13 cellular contexts compared by ENCODE assay signal in genomic region chr2:157466764-157467163, GRCh38. TPM values are rescaled to one million over a fixed set of nuclear protein-coding genes. Genes with fewer than 3 reads are reported as not detected.
DNase-seq lines count a peak whose midpoint lies in the region; ATAC-seq and TF ChIP-seq lines count a peak whose summit lies in the region.
"Had no signal": no experiment of that assay in that cellular context is flagged by ENCODE, and none has a peak within 500 bp of the region (broad histone marks: within the 10 kb centered on the region; RNA-seq: fewer than 3 reads in every experiment).

No MANE protein-coding gene starts in this region.

- H3K27me3 Mint-ChIP-seq in activated naive CD4-positive, alpha-beta T cell treated with anti-CD3 and anti-CD28 coated beads for 36 hours (ENCODE audit: low read depth), result no peaks in the 10 kb centered on the region

- DNase-seq in CD1c-positive myeloid dendritic cell (ENCODE audit: extremely low spot score), result peak; percentile 57
- peak; percentile 77 for DNase-seq in activated naive CD4-positive, alpha-beta T cell treated with anti-CD3 and anti-CD28 coated beads for 36 hours
- no peak for DNase-seq in inferior parietal cortex (ENCODE audit: extremely low spot score)
- no peak for DNase-seq in OCI-M2 (lab: John Stamatoyannopoulos, UW; ENCODE audit: unreplicated experiment)
- DNase-seq in DMS153 treated with DMSO at 0.1 percent for 48 hours (lab: John Stamatoyannopoulos, UW; ENCODE audit: unreplicated experiment), result no peak
- DNase-seq: GDM1, NCI-H1048, NCI-H69, sigmoid colon had no signal

- CTCF ChIA-PET in activated naive CD4-positive, alpha-beta T cell treated with anti-CD3 and anti-CD28 coated beads for 36 hours (lab: Charles Lee), result interaction anchor here (0.7 to 2.5 kb wide), 16 partner anchors 11 to 165 kb away, joined by 3 to 10 read pairs (median 4); no protein-coding TSS in a partner anchor

- H3K27me3 ChIP-seq in KMS-11 (ENCODE audit: insufficient read depth, low read depth), result no peaks in the 10 kb centered on the region
- H3K27me3 ChIP-seq: BLaER1, sigmoid colon had no signal

- no peaks in the 10 kb centered on the region for H3K9me3 Mint-ChIP-seq in activated naive CD4-positive, alpha-beta T cell treated with anti-CD3 and anti-CD28 coated beads for 36 hours

- H3K4me2 ChIP-seq in KMS-11, result no peak overlapping the region
- H3K4me2 ChIP-seq: BLaER1 had no signal

- peaks cover 60% of the 10 kb centered on the region for H3K4me1 ChIP-seq in KMS-11 (ENCODE audit: low read depth, poor library complexity, severe bottlenecking)
- H3K4me1 ChIP-seq: sigmoid colon had no signal

- no peaks in the 10 kb centered on the region for H3K36me3 ChIP-seq in KMS-11 (ENCODE audit: insufficient read depth)
- H3K36me3 ChIP-seq: BLaER1, sigmoid colon had no signal

- H3K9ac ChIP-seq in KMS-11, result no peak overlapping the region
- H3K9ac ChIP-seq: BLaER1 had no signal

- peak overlapping the region; percentile 96; the same call in 1 of the 2 replicates for H3K27ac ChIP-seq in KMS-11
- H3K27ac ChIP-seq: BLaER1, sigmoid colon had no signal

- ATAC-seq in GM18909 (IDR thresholded peaks at IDR 0.05; ENCODE audit: poor library complexity, unreplicated experiment) (peak; percentile 25), HG03565 (IDR thresholded peaks at IDR 0.05; ENCODE audit: unreplicated experiment) (no peak)

- peaks cover 12% of the 10 kb centered on the region for H3K36me3 Mint-ChIP-seq in activated naive CD4-positive, alpha-beta T cell treated with anti-CD3 and anti-CD28 coated beads for 36 hours (ENCODE audit: low read depth)

- H2AFZ ChIP-seq in KMS-11 (ENCODE audit: low read depth), result no peak overlapping the region

- no peak overlapping the region for H3K4me3 Mint-ChIP-seq in activated naive CD4-positive, alpha-beta T cell treated with anti-CD3 and anti-CD28 coated beads for 36 hours

- TF ChIP-seq CTCF in KMS-11 (conservative IDR thresholded peaks at IDR 0.05; ENCODE audit: low read depth, low read length), result no peak

- no peaks in the 10 kb centered on the region for H4K20me1 ChIP-seq in KMS-11 (ENCODE audit: insufficient read depth)
- H4K20me1 ChIP-seq: BLaER1 had no signal

- H3K4me1 Mint-ChIP-seq in activated naive CD4-positive, alpha-beta T cell treated with anti-CD3 and anti-CD28 coated beads for 36 hours (ENCODE audit: low read depth), result peaks cover 94% of the 10 kb centered on the region

- H3K79me2 ChIP-seq in KMS-11 (ENCODE audit: insufficient read depth, low read depth), result no peaks in the 10 kb centered on the region

- H3K27ac Mint-ChIP-seq in activated naive CD4-positive, alpha-beta T cell treated with anti-CD3 and anti-CD28 coated beads for 36 hours, result peak overlapping the region; percentile 99

- H3K4me3 ChIP-seq in KMS-11 (IDR thresholded peaks at IDR 0.05; ENCODE audit: insufficient read depth, low read depth, low read length), result no peak overlapping the region
- H3K4me3 ChIP-seq: BLaER1, sigmoid colon had no signal

- intact Hi-C loops in activated naive CD4-positive, alpha-beta T cell treated with anti-CD3 and anti-CD28 coated beads for 36 hours (cut with micrococcal nuclease), result loop anchor here (5.0 kb wide), 2 partner anchors 204 to 1124 kb away; no protein-coding TSS in a partner anchor

RNA-seq across cellular contexts. Expression of gene CYTIP, which starts 22.9 kb away (rescaled TPM):
- 100 to 1,000 TPM; 599 to 610 TPM for total RNA-seq in activated naive CD4-positive, alpha-beta T cell treated with anti-CD3 and anti-CD28 coated beads for 36 hours

Comparison
In these comparisons a context has a peak if more than half of its experiments do, and no peak if none do; other contexts are left out.
1. DNase-seq: peak in CD1c-positive myeloid dendritic cell (single experiment) and activated naive CD4-positive, alpha-beta T cell treated with anti-CD3 and anti-CD28 coated beads for 36 hours (single experiment); none in inferior parietal cortex (single experiment), OCI-M2 (single experiment) and DMS153 treated with DMSO at 0.1 percent for 48 hours (single experiment).